In genomic region chr7:30656611-30657010, GRCh38 we compare ENCODE assay signal across 30 cellular contexts. TPM values are rescaled to one million over a fixed set of nuclear protein-coding genes. Genes with fewer than 3 reads are reported as not detected.
DNase-seq lines count a peak whose midpoint lies in the region; ATAC-seq and TF ChIP-seq lines count a peak whose summit lies in the region.
"Had no signal": no experiment of that assay in that cellular context is flagged by ENCODE, and none has a peak within 500 bp of the region (broad histone marks: within the 10 kb centered on the region; RNA-seq: fewer than 3 reads in every experiment).

No MANE protein-coding gene starts in this region.

- H2AFZ ChIP-seq in neuronal stem cell (ENCODE audit: low read length) = no peak overlapping the region

- H3K4me1 ChIP-seq in BE2C (peaks cover 15% of the 10 kb centered on the region), neuronal stem cell (ENCODE audit: control insufficient read depth in 2 of 2, insufficient read depth in 1 of 2, low read depth in 1 of 2, low read length in 2 of 2) (no peaks in the 10 kb centered on the region)
- H3K4me1 ChIP-seq: esophagus squamous epithelium, foreskin keratinocyte, heart left ventricle, left ventricle myocardium inferior, prostate gland, right lobe of liver, tibial artery had no signal

- H2BK120ac ChIP-seq in neuronal stem cell (ENCODE audit: low read depth, low read length) = no peak overlapping the region

- TF ChIP-seq CTCF in BE2C (IDR thresholded peaks at IDR 0.05; ENCODE audit: low read depth, low read length) (no peak), NB4 (IDR thresholded peaks at IDR 0.05; ENCODE audit: low read depth, low read length) (no peak), WERI-Rb-1 (IDR thresholded peaks at IDR 0.05; ENCODE audit: low read depth, low read length) (no peak)

- H3K27ac ChIP-seq in WERI-Rb-1 (peak overlapping the region; percentile 60), neuronal stem cell (replicated peaks; ENCODE audit: low read length) (no peak overlapping the region)
- H3K27ac ChIP-seq: esophagus squamous epithelium, foreskin keratinocyte, heart left ventricle, HL-60, left ventricle myocardium inferior, neutrophil, prostate gland, right lobe of liver, tibial artery had no signal

- no peak overlapping the region for H2BK15ac ChIP-seq in neuronal stem cell (ENCODE audit: low read length)

- DNase-seq in BE2C = peak; percentile 75
- DNase-seq in NB4 (ENCODE audit: low read depth) = peak; percentile 88
- DNase-seq in WERI-Rb-1 = no peak
- no peak for DNase-seq in neuronal stem cell (ENCODE audit: low spot score)
- DNase-seq in NOMO-1 treated with DMSO at 0.1 percent for 48 hours (lab: John Stamatoyannopoulos, UW; ENCODE audit: unreplicated experiment) = no peak
- DNase-seq: ACHN; cerebellar nuclear complex; esophagus squamous epithelium; foreskin keratinocyte; HCEC 1CT; heart left ventricle; islet precursor cell; KG1; left ventricle myocardium inferior; mesendoderm; NCI-H1417; NCI-H2081 treated with DMSO at 0.1 percent for 48 hours; NCI-H510A; PC-3; Right ventricle myocardium superior; stimulated activated CD4-positive, alpha-beta T cell treated with anti-CD3 and anti-CD28 coated beads, Interleukin-4, amount 100 ng/mL, for 24 hours; T-helper 2 cell had no signal

- H4K91ac ChIP-seq in neuronal stem cell (ENCODE audit: low read depth, low read length, poor library complexity) = no peak overlapping the region

- H3K36me3 ChIP-seq in BE2C (no peaks in the 10 kb centered on the region; the same call in 1 of the 2 replicates), WERI-Rb-1 (no peaks in the 10 kb centered on the region), neuronal stem cell (replicated peaks in 1 of 2; ENCODE audit: control insufficient read depth in 2 of 2, insufficient read depth in 2 of 2, low read length in 2 of 2) (peaks cover 0 to 6% of the 10 kb centered on the region in 2 donors)
- H3K36me3 ChIP-seq: esophagus squamous epithelium, heart left ventricle, left ventricle myocardium inferior, neutrophil, prostate gland, right lobe of liver had no signal

- H3K4ac ChIP-seq in neuronal stem cell (ENCODE audit: low read length) = no peak overlapping the region

- no CpG with 5 or more reads among the region's 6 CpGs for WGBS in neuronal stem cell (ENCODE audit: extremely low coverage in 2 of 2, insufficient read length in 2 of 2, insufficient replicate concordance in 1 of 2), 2 donors

- H2BK5ac ChIP-seq in neuronal stem cell (ENCODE audit: low read length) = peak overlapping the region; percentile 92

- no peak overlapping the region for H2AK5ac ChIP-seq in neuronal stem cell (ENCODE audit: low read depth, low read length)

- H3K14ac ChIP-seq in neuronal stem cell (ENCODE audit: low read length) = no peak overlapping the region

- no peak overlapping the region for H2BK12ac ChIP-seq in neuronal stem cell (ENCODE audit: low read length)

- peaks cover 6% of the 10 kb centered on the region for H3K79me1 ChIP-seq in neuronal stem cell (ENCODE audit: low read depth, low read length)

- H3K18ac ChIP-seq in neuronal stem cell (ENCODE audit: low read length) = no peak overlapping the region

- no peak overlapping the region for H3K4me2 ChIP-seq in neuronal stem cell (ENCODE audit: insufficient read depth, low read length, poor library complexity, severe bottlenecking)

- H3K4me3 ChIP-seq in BE2C (ENCODE audit: low read depth, low read length) (no peak overlapping the region), NB4 (ENCODE audit: low read depth, low read length) (no peak overlapping the region), WERI-Rb-1 (ENCODE audit: low read depth, low read length) (no peak overlapping the region), neuronal stem cell (ENCODE audit: low read length in 2 of 2) (peak overlapping the region in 1 of 2 donors; percentile 56)
- H3K4me3 ChIP-seq: esophagus squamous epithelium, heart left ventricle, left ventricle myocardium inferior, prostate gland, right lobe of liver, tibial artery had no signal

- no peak overlapping the region for H3K23ac ChIP-seq in neuronal stem cell (ENCODE audit: low read depth, low read length, poor library complexity)

- no peak overlapping the region for H3K9ac ChIP-seq in neuronal stem cell (ENCODE audit: low read depth, low read length, poor library complexity)

- H3K27me3 ChIP-seq in BE2C (no peaks in the 10 kb centered on the region), WERI-Rb-1 (ENCODE audit: insufficient read depth, low read depth, severe bottlenecking) (no peaks in the 10 kb centered on the region), neuronal stem cell (ENCODE audit: control insufficient read depth in 3 of 3, insufficient read depth in 3 of 3, low read depth in 1 of 3, low read length in 3 of 3) (peaks cover 0 to 16% (median 0%) of the 10 kb centered on the region in 3 experiments)
- H3K27me3 ChIP-seq: esophagus squamous epithelium, heart left ventricle, neutrophil, right lobe of liver, tibial artery had no signal

- no peaks in the 10 kb centered on the region for H3K9me3 ChIP-seq in BE2C
- no peaks in the 10 kb centered on the region for H3K9me3 ChIP-seq in WERI-Rb-1 (ENCODE audit: severe bottlenecking)
- no peaks in the 10 kb centered on the region for H3K9me3 ChIP-seq in neuronal stem cell (replicated peaks in 1 of 2; ENCODE audit: control insufficient read depth in 2 of 2, insufficient read depth in 1 of 2, low read depth in 1 of 2, low read length in 2 of 2)
- H3K9me3 ChIP-seq: esophagus squamous epithelium, heart left ventricle, left ventricle myocardium inferior, neutrophil, prostate gland, right lobe of liver, tibial artery had no signal

- no peak for TF ChIP-seq POLR2A in NB4 (IDR thresholded peaks at IDR 0.05; ENCODE audit: extremely low read depth, insufficient read length)

- no peak overlapping the region for H4K8ac ChIP-seq in neuronal stem cell (ENCODE audit: low read depth, low read length)

- ATAC-seq in HG02759 (IDR thresholded peaks at IDR 0.05; ENCODE audit: unreplicated experiment) = no peak
- ATAC-seq in GM21360 (IDR thresholded peaks at IDR 0.05; ENCODE audit: unreplicated experiment) = no peak
- ATAC-seq: foreskin keratinocyte, heart left ventricle, PC-3, right lobe of liver had no signal

RNA-seq across cellular contexts. Expression of gene CRHR2, which starts 25.6 kb away (rescaled TPM):
- polyA plus RNA-seq in BE2C (2012; ENCODE audit: insufficient read depth, insufficient read length, low read depth) = 1.3 TPM
- polyA plus RNA-seq in neuronal stem cell (2013, experiment 1 of 2) = 0.08 TPM
- 0.04 TPM for polyA plus RNA-seq in neuronal stem cell (2013, experiment 2 of 2)
- polyA plus RNA-seq: BJ, foreskin keratinocyte had no signal

Comparison
In these comparisons a context has a peak if more than half of its experiments do, and no peak if none do; other contexts are left out.
1. DNase-seq: peak in BE2C (single experiment) and NB4 (single experiment); none in WERI-Rb-1 (single experiment), neuronal stem cell (single experiment) and NOMO-1 treated with DMSO at 0.1 percent for 48 hours (single experiment).